ENCODE assay signal across 8 cellular contexts in the genomic region with DNA sequence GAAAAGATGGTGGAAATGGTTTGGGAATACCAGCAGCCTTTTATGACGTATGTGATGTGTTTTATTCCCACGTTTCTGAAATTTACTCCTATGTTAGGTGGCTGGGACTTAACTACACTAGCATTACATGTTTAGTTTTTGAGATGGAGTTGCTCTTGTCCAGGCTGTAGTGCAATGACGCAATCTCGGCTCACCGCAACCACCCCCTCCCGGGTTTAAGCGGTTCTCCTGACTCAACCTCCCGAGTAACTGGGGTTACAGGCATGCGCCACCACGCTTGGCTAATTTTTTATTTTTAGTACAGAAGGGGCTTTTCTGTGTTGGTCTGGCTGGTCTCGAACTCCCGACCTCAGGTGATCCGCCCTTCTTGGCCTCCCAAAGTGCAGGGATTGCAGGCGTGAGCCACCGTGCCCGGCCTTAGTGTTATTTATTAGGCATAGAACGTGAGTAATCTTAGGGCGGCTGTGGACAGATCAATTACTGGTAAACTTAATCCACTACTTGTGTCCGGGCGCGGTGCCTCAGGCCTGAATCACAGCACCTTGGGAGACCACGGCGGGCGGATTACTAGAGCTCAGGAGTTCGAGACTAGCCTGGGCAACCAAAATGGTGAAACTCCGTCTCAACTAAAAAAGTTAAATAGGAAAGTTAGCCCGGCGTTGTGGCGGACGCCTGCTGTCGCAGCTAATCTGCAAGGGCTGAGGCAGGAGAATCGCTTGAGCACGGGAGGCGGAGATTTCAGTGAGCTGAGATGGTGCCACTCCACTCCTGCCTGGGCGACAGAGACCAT.
DNase-seq lines count a peak whose midpoint lies in the region; ATAC-seq and TF ChIP-seq lines count a peak whose summit lies in the region.

No MANE protein-coding gene starts in this region.

- H3K9me3 ChIP-seq in ES-I3 (ENCODE audit: control insufficient read depth, insufficient read depth, low read length) (no peaks in the 10 kb centered on the region), HUES64 (ENCODE audit: insufficient read depth, low read depth, low read length) (no peaks in the 10 kb centered on the region), BE2C (no peaks in the 10 kb centered on the region; the same call in 1 of the 2 replicates)

- H3K4me3 Mint-ChIP-seq in activated naive CD8-positive, alpha-beta T cell treated with anti-CD3 and anti-CD28 coated beads, Interleukin-2, amount 50 U/mL, for 24 hours, result peak overlapping the region; percentile 82
- H3K4me3 Mint-ChIP-seq in immature natural killer cell, result peak overlapping the region; percentile 82 to 92 (median 86)

- TF ChIP-seq CTCF in BE2C (IDR thresholded peaks at IDR 0.05; ENCODE audit: low read depth, low read length), result no peak

- peaks cover 28% of the 10 kb centered on the region for H3K4me1 Mint-ChIP-seq in activated naive CD8-positive, alpha-beta T cell treated with anti-CD3 and anti-CD28 coated beads, Interleukin-2, amount 50 U/mL, for 24 hours
- H3K4me1 Mint-ChIP-seq in immature natural killer cell, result peaks cover 27 to 28% of the 10 kb centered on the region in 2 donors

- ATAC-seq in activated naive CD8-positive, alpha-beta T cell treated with anti-CD3 and anti-CD28 coated beads, Interleukin-2, amount 50 U/mL, for 24 hours, result peak; percentile 21
- no peak for ATAC-seq in GM21825 (IDR thresholded peaks at IDR 0.05; ENCODE audit: unreplicated experiment)

- no peaks in the 10 kb centered on the region for H3K36me3 ChIP-seq in ES-I3 (ENCODE audit: insufficient read depth, low read length)
- H3K36me3 ChIP-seq in HUES64 (ENCODE audit: insufficient read depth, low read length), result no peaks in the 10 kb centered on the region
- no peaks in the 10 kb centered on the region for H3K36me3 ChIP-seq in BE2C

- H3K27ac ChIP-seq in HUES64 (ENCODE audit: low read depth, low read length), result peak overlapping the region; percentile 92

- WGBS in HUES64, result 94% methylated on average over 35 of the region's 35 CpGs

- H3K4me1 ChIP-seq in ES-I3 (ENCODE audit: insufficient read depth, low read length) (peaks cover 17% of the 10 kb centered on the region), HUES64 (ENCODE audit: insufficient read depth, low read length) (peaks cover 26% of the 10 kb centered on the region), BE2C (no peaks in the 10 kb centered on the region)

- H3K27me3 Mint-ChIP-seq in activated naive CD8-positive, alpha-beta T cell treated with anti-CD3 and anti-CD28 coated beads, Interleukin-2, amount 50 U/mL, for 24 hours, result peaks cover 2% of the 10 kb centered on the region
- peaks cover 11 to 18% (median 13%) of the 10 kb centered on the region in 3 donors for H3K27me3 Mint-ChIP-seq in immature natural killer cell (ENCODE audit: low read depth in 3 of 3)

- peak overlapping the region; percentile 99 for H3K9ac ChIP-seq in ES-I3 (ENCODE audit: low read depth, low read length)
- peak overlapping the region; percentile 85 for H3K9ac ChIP-seq in HUES64 (ENCODE audit: low read depth, low read length)

- H3K9me3 Mint-ChIP-seq in activated naive CD8-positive, alpha-beta T cell treated with anti-CD3 and anti-CD28 coated beads, Interleukin-2, amount 50 U/mL, for 24 hours, result no peaks in the 10 kb centered on the region
- no peaks in the 10 kb centered on the region for H3K9me3 Mint-ChIP-seq in immature natural killer cell

- H3K36me3 Mint-ChIP-seq in activated naive CD8-positive, alpha-beta T cell treated with anti-CD3 and anti-CD28 coated beads, Interleukin-2, amount 50 U/mL, for 24 hours (ENCODE audit: low read depth), result peaks cover 7% of the 10 kb centered on the region
- no peaks in the 10 kb centered on the region for H3K36me3 Mint-ChIP-seq in immature natural killer cell

- H3K4me3 ChIP-seq in HUES64 (ENCODE audit: low read length) (peak overlapping the region; percentile 59), BE2C (ENCODE audit: low read depth, low read length) (no peak overlapping the region)

- peak; percentile 76 for DNase-seq in activated naive CD8-positive, alpha-beta T cell treated with anti-CD3 and anti-CD28 coated beads, Interleukin-2, amount 50 U/mL, for 24 hours
- DNase-seq in immature natural killer cell, result peak; percentile 69 to 74 (median 72)
- DNase-seq in stimulated activated CD8-positive, alpha-beta memory T cell treated with anti-CD3 and anti-CD28 coated beads, Interleukin-7, amount 100 ng/mL, for 4 hours (ENCODE audit: low read depth in 2 of 2), result peak; percentile 51 to 61
- DNase-seq in BE2C, result no peak
- DNase-seq in OCI-M2 (lab: John Stamatoyannopoulos, UW; ENCODE audit: unreplicated experiment), result no peak

- no peaks in the 10 kb centered on the region for H3K27me3 ChIP-seq in HUES64 (ENCODE audit: insufficient read depth, low read length)
- H3K27me3 ChIP-seq in BE2C, result no peaks in the 10 kb centered on the region

- H3K27ac Mint-ChIP-seq in activated naive CD8-positive, alpha-beta T cell treated with anti-CD3 and anti-CD28 coated beads, Interleukin-2, amount 50 U/mL, for 24 hours, result peak overlapping the region; percentile 96
- peak overlapping the region; percentile 94 to 98 (median 96) for H3K27ac Mint-ChIP-seq in immature natural killer cell

Comparison
In these comparisons a context has a peak if more than half of its experiments do, and no peak if none do; other contexts are left out.
1. DNase-seq: peak in activated naive CD8-positive, alpha-beta T cell treated with anti-CD3 and anti-CD28 coated beads, Interleukin-2, amount 50 U/mL, for 24 hours (single experiment), immature natural killer cell (3 of 3) and stimulated activated CD8-positive, alpha-beta memory T cell treated with anti-CD3 and anti-CD28 coated beads, Interleukin-7, amount 100 ng/mL, for 4 hours (2 of 2); none in BE2C (single experiment) and OCI-M2 (single experiment).